Comparison of ENCODE assay signal across 8 cellular contexts in genomic region chr16:15888072-15888976, GRCh38. TPM values are rescaled to one million over a fixed set of nuclear protein-coding genes. Genes with fewer than 3 reads are reported as not detected.
DNase-seq lines count a peak whose midpoint lies in the region; ATAC-seq and TF ChIP-seq lines count a peak whose summit lies in the region.

A gene with protein sequence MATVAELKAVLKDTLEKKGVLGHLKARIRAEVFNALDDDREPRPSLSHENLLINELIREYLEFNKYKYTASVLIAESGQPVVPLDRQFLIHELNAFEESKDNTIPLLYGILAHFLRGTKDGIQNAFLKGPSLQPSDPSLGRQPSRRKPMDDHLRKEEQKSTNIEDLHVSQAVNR (minus strand): TSS chr16:15888603. CDS start chr16:15888585, 18 bp downstream.

- H3K4me1 Mint-ChIP-seq in activated naive CD8-positive, alpha-beta T cell treated with anti-CD3 and anti-CD28 coated beads, Interleukin-2, amount 50 U/mL, for 24 hours: peaks cover 39% of the 10 kb centered on the region
- peaks cover 28% of the 10 kb centered on the region for H3K4me1 Mint-ChIP-seq in type B pancreatic cell (ENCODE audit: unreplicated experiment)

- no peaks in the 10 kb centered on the region for H3K9me3 Mint-ChIP-seq in activated naive CD8-positive, alpha-beta T cell treated with anti-CD3 and anti-CD28 coated beads, Interleukin-2, amount 50 U/mL, for 24 hours
- no peaks in the 10 kb centered on the region for H3K9me3 Mint-ChIP-seq in type B pancreatic cell

- peak; percentile 95 for ATAC-seq in HG02763 (IDR thresholded peaks at IDR 0.05; ENCODE audit: unreplicated experiment)
- peak; percentile 100 for ATAC-seq in activated naive CD8-positive, alpha-beta T cell treated with anti-CD3 and anti-CD28 coated beads, Interleukin-2, amount 50 U/mL, for 24 hours

- H3K36me3 Mint-ChIP-seq in activated naive CD8-positive, alpha-beta T cell treated with anti-CD3 and anti-CD28 coated beads, Interleukin-2, amount 50 U/mL, for 24 hours (ENCODE audit: low read depth): peaks cover 5% of the 10 kb centered on the region
- H3K36me3 Mint-ChIP-seq in type B pancreatic cell: peaks cover 9% of the 10 kb centered on the region

- H3K4me3 ChIP-seq in cardiac muscle cell: peak within 1 kb of the TSS; percentile 97

- no peaks in the 10 kb centered on the region for H3K4me1 ChIP-seq in cardiac muscle cell (ENCODE audit: low read depth)

- no peaks in the 10 kb centered on the region for H3K27me3 Mint-ChIP-seq in activated naive CD8-positive, alpha-beta T cell treated with anti-CD3 and anti-CD28 coated beads, Interleukin-2, amount 50 U/mL, for 24 hours
- H3K27me3 Mint-ChIP-seq in type B pancreatic cell: no peaks in the 10 kb centered on the region

- H3K4me3 Mint-ChIP-seq in activated naive CD8-positive, alpha-beta T cell treated with anti-CD3 and anti-CD28 coated beads, Interleukin-2, amount 50 U/mL, for 24 hours: peak within 1 kb of the TSS; percentile 97
- H3K4me3 Mint-ChIP-seq in type B pancreatic cell: peak within 1 kb of the TSS; percentile 100

- TF ChIP-seq CTCF in GM12874 (IDR thresholded peaks at IDR 0.05; ENCODE audit: insufficient read depth, low read depth, low read length) (0 out of 2 replicates have a peak, but pooled peaks have one; percentile 6), cardiac muscle cell (IDR thresholded peaks at IDR 0.05; ENCODE audit: low read depth, low read length) (peak; percentile 6), type B pancreatic cell (conservative IDR thresholded peaks at IDR 0.05) (peak; percentile 54)

- no peaks in the 10 kb centered on the region for H3K9me3 ChIP-seq in cardiac muscle cell (ENCODE audit: low read depth)

- peak; percentile 91 for DNase-seq in NCI-H1417 treated with DMSO at 0.1 percent for 48 hours (lab: John Stamatoyannopoulos, UW)
- DNase-seq in SW480 (ENCODE audit: low spot score): peak; percentile 98
- DNase-seq in activated naive CD8-positive, alpha-beta T cell treated with anti-CD3 and anti-CD28 coated beads, Interleukin-2, amount 50 U/mL, for 24 hours: peak; percentile 100
- DNase-seq in cardiac muscle cell (ENCODE audit: low read depth in 1 of 2, low spot score in 1 of 2): peak; percentile 99 to 100
- DNase-seq in pons (ENCODE audit: low spot score): peak; percentile 99
- peak; percentile 98 for DNase-seq in type B pancreatic cell (ENCODE audit: extremely low spot score, unreplicated experiment)

- H3K27ac Mint-ChIP-seq in activated naive CD8-positive, alpha-beta T cell treated with anti-CD3 and anti-CD28 coated beads, Interleukin-2, amount 50 U/mL, for 24 hours: peak within 1 kb of the TSS; percentile 98
- peak within 1 kb of the TSS; percentile 99 for H3K27ac Mint-ChIP-seq in type B pancreatic cell

- H3K27me3 ChIP-seq in cardiac muscle cell: no peaks in the 10 kb centered on the region

- peak within 1 kb of the TSS; percentile 93 for H3K27ac ChIP-seq in cardiac muscle cell

- peaks cover 4% of the 10 kb centered on the region for H3K36me3 ChIP-seq in cardiac muscle cell

RNA-seq across cellular contexts. Expression of the gene that starts here (rescaled TPM):
- total RNA-seq in cardiac muscle cell (14.8 and 15.3 TPM in 2 replicates), type B pancreatic cell (ENCODE audit: low replicate concordance) (21.1 and 25.4 TPM in 2 replicates)
- polyA plus RNA-seq in cardiac muscle cell: 21.4 and 33.3 TPM in 2 replicates

Comparison
In these comparisons a context has a peak if more than half of its experiments do, and no peak if none do; other contexts are left out.
1. Peak in every context shown above with its lines: DNase-seq, ATAC-seq, H3K4me3 ChIP-seq and H3K27ac ChIP-seq.